In the genomic region with DNA sequence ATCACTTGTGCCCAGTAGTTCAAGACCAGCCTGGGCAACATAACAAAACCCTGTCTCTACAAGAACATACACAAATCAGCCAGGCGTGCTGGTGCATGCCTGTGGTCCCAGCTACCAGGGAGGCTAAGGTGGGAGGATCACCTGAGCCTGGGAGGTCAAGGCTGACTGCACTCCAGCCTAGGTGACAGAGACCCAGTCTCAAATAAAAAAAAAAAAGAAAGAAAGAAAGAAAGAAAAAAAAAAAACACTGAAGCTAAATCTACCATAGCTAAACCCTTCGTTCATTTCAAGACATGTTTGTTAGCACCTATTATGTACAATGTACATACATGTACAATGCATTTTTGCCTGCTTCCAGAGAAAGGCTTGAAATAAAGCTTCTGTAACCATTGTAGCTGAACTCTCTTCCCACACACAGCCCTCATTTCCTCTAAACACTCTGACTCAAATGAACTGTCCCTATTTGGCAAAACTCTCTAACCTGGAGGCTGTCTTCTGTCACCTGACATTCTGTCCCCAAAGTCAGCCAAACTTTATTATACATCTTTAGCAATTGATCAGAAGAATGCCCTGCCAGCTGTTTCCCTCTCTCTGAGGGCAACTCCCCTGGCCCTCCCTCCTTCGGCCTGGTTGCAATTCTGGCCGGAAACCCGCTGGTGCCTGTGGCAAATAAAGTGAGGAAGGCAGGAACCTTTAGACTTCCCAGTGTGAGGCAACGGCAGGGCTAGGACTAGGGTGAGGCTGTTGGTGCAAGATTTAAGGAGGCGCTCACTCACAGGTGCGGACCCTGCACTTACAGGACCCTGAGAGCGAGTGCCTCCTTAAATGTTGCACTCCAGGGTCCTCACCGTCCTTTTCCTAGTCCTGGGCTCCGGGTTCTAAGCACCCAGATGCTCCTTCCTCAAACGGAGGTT, we compare ENCODE assay signal across 8 cellular contexts. TPM values are rescaled to one million over a fixed set of nuclear protein-coding genes. Genes with fewer than 3 reads are reported as not detected.
DNase-seq lines count a peak whose midpoint lies in the region; ATAC-seq and TF ChIP-seq lines count a peak whose summit lies in the region.

No MANE protein-coding gene starts in this region.

- peak; percentile 67 for DNase-seq in activated CD4-positive, alpha-beta memory T cell treated with anti-CD3 and anti-CD28 coated beads for 36 hours
- no peak for DNase-seq in esophagus squamous epithelium (lab: John Stamatoyannopoulos, UW)
- peak; percentile 24 for DNase-seq in myocyte (ENCODE audit: low read depth)
- peak; percentile 87 for DNase-seq in transverse colon

- H3K4me1 ChIP-seq in ES-I3 (ENCODE audit: insufficient read depth, low read length) (peaks cover 7% of the 10 kb centered on the region), HUES6 (ENCODE audit: control insufficient read depth, insufficient read depth, low read length) (peaks cover 6% of the 10 kb centered on the region; the same call in 1 of the 2 replicates), esophagus squamous epithelium (peaks cover 11 to 72% (median 26%) of the 10 kb centered on the region in 3 donors), transverse colon (peaks cover 4 to 59% (median 37%) of the 10 kb centered on the region in 4 donors)

- POLR2A ChIA-PET in activated CD4-positive, alpha-beta memory T cell treated with anti-CD3 and anti-CD28 coated beads for 36 hours (lab: Charles Lee), result interaction anchor here (0.7 to 2.3 kb wide), 8 partner anchors 9 to 294 kb away, joined by 3 to 7 read pairs (median 4); partner anchors contain the start of genes IRGQ, PHLDB3 and ZNF576

- H3K27me3 ChIP-seq in HUES6 (ENCODE audit: control insufficient read depth, insufficient read depth, low read length) (peaks cover 19% of the 10 kb centered on the region), esophagus squamous epithelium (no peaks in the 10 kb centered on the region), transverse colon (no peaks in the 10 kb centered on the region)

- CTCF ChIA-PET in activated CD4-positive, alpha-beta memory T cell treated with anti-CD3 and anti-CD28 coated beads for 36 hours (lab: Charles Lee), result interaction anchor here (1.4 to 11.4 kb wide), 7 partner anchors 11 to 93 kb away, joined by 3 to 320 read pairs (median 6); partner anchors contain the start of genes IRGQ, PHLDB3 and ZNF576

- 6 to 7% methylated on average over 9 to 12 of the region's 12 CpGs for WGBS in esophagus squamous epithelium, 2 donors
- WGBS in transverse colon (ENCODE audit: low coverage in 1 of 2), 2 donors, result 3 to 16% methylated on average over 5 to 12 of the region's 12 CpGs

- TF ChIP-seq CTCF in esophagus squamous epithelium (IDR thresholded peaks at IDR 0.05), result peak in 1 of 6 experiments; percentile 6
- no peak for TF ChIP-seq CTCF in transverse colon (IDR thresholded peaks at IDR 0.05)

- H3K27ac ChIP-seq in HUES6 (ENCODE audit: low read depth, low read length) (no peak overlapping the region), esophagus squamous epithelium (peak overlapping the region; percentile 83 to 98 (median 92)), transverse colon (peak overlapping the region; percentile 92 to 97 (median 95))

- ATAC-seq in HG03442 (IDR thresholded peaks at IDR 0.05; ENCODE audit: unreplicated experiment) (no peak), GM21619 (IDR thresholded peaks at IDR 0.05; ENCODE audit: unreplicated experiment) (no peak)

- H3K27me3 Mint-ChIP-seq in activated CD4-positive, alpha-beta memory T cell treated with anti-CD3 and anti-CD28 coated beads for 36 hours, result no peaks in the 10 kb centered on the region

- TF ChIP-seq EP300 in transverse colon (IDR thresholded peaks at IDR 0.05; ENCODE audit: low read depth), result no peak

- H3K27ac Mint-ChIP-seq in activated CD4-positive, alpha-beta memory T cell treated with anti-CD3 and anti-CD28 coated beads for 36 hours, result peak overlapping the region; percentile 98

- H3K36me3 Mint-ChIP-seq in activated CD4-positive, alpha-beta memory T cell treated with anti-CD3 and anti-CD28 coated beads for 36 hours, result peaks cover 10% of the 10 kb centered on the region

- in situ Hi-C loops in transverse colon (cut with MboI; ENCODE audit: low pct_ligation_motif_present in 1 of 4, low pct_unique_long_range_greater_than_20kb in 1 of 4, low sequenced_read_pairs in 3 of 4), result loop anchor here in 3 of 4 donors (5.0 kb wide), 1 partner anchor 78 kb away; no protein-coding TSS in a partner anchor

- H3K9me3 Mint-ChIP-seq in activated CD4-positive, alpha-beta memory T cell treated with anti-CD3 and anti-CD28 coated beads for 36 hours, result no peaks in the 10 kb centered on the region

- H3K9ac ChIP-seq in ES-I3 (ENCODE audit: low read depth, low read length), result peak overlapping the region; percentile 62; the same call in 1 of the 2 replicates
- no peak overlapping the region for H3K9ac ChIP-seq in HUES6 (ENCODE audit: low read length)

- H3K36me3 ChIP-seq in ES-I3 (ENCODE audit: insufficient read depth, low read length) (no peaks in the 10 kb centered on the region), HUES6 (ENCODE audit: control insufficient read depth, insufficient read depth, low read length) (0 out of 2 replicates have a peak, but pooled peaks cover 2% of the 10 kb centered on the region), esophagus squamous epithelium (peaks cover 0 to 11% (median 0%) of the 10 kb centered on the region in 3 donors), transverse colon (no peaks in the 10 kb centered on the region)

- H3K4me3 ChIP-seq in HUES6 (ENCODE audit: low read depth, low read length), result peak overlapping the region; percentile 83
- peak overlapping the region; percentile 71 to 98 (median 82) for H3K4me3 ChIP-seq in esophagus squamous epithelium
- peak overlapping the region; percentile 61 to 99 (median 91) for H3K4me3 ChIP-seq in transverse colon

- intact Hi-C loops in activated CD4-positive, alpha-beta memory T cell treated with anti-CD3 and anti-CD28 coated beads for 36 hours (cut with micrococcal nuclease), result loop anchor here (1.0 to 5.0 kb wide), 4 partner anchors 72 to 256 kb away; partner anchors contain the start of genes IRGQ, SMG9 and ZNF576
- intact Hi-C loops in esophagus squamous epithelium (cut with DNase I), result loop anchor here (5.0 kb wide), 1 partner anchor 78 kb away; no protein-coding TSS in a partner anchor
- intact Hi-C loops in transverse colon (cut with DNase I; ENCODE audit: low total_unique reads), result no loop called here

- TF ChIP-seq POLR2A in esophagus squamous epithelium (IDR thresholded peaks at IDR 0.05), result peak in 2 of 4 donors; percentile 20 to 55
- TF ChIP-seq POLR2A in transverse colon (IDR thresholded peaks at IDR 0.05), result peak; percentile 46

- H3K4me3 Mint-ChIP-seq in activated CD4-positive, alpha-beta memory T cell treated with anti-CD3 and anti-CD28 coated beads for 36 hours, result peak overlapping the region; percentile 92

- H3K4me1 Mint-ChIP-seq in activated CD4-positive, alpha-beta memory T cell treated with anti-CD3 and anti-CD28 coated beads for 36 hours (ENCODE audit: low read depth), result peaks cover 24% of the 10 kb centered on the region

- no peaks in the 10 kb centered on the region; the same call in 1 of the 2 replicates for H3K9me3 ChIP-seq in ES-I3 (ENCODE audit: control insufficient read depth, insufficient read depth, low read length)
- H3K9me3 ChIP-seq in HUES6 (ENCODE audit: control insufficient read depth, insufficient read depth, low read depth, low read length), result no peaks in the 10 kb centered on the region
- H3K9me3 ChIP-seq in esophagus squamous epithelium, result no peaks in the 10 kb centered on the region
- no peaks in the 10 kb centered on the region for H3K9me3 ChIP-seq in transverse colon

RNA-seq across cellular contexts. Expression of gene ETHE1, which starts 1.8 kb away (rescaled TPM):
- 100 to 1,000 TPM; 104 to 112 TPM for total RNA-seq in activated CD4-positive, alpha-beta memory T cell treated with anti-CD3 and anti-CD28 coated beads for 36 hours
- total RNA-seq in esophagus squamous epithelium, result 100 to 1,000 TPM in 2 of 4 donors, 10 to 100 TPM in 2; 66.6 to 126 (median 98.5) TPM
- 17.6 and 19.8 TPM in 2 replicates for total RNA-seq in myocyte
- polyA plus RNA-seq in myocyte (2012), result 42.6 TPM
- total RNA-seq in transverse colon, result 100 to 1,000 TPM; 438 to 667 (median 458) TPM

RNA-seq across cellular contexts. Expression of gene ZNF575, which starts 7.8 kb away (rescaled TPM):
- total RNA-seq in activated CD4-positive, alpha-beta memory T cell treated with anti-CD3 and anti-CD28 coated beads for 36 hours, result 1 to 10 TPM; 3.1 to 3.7 TPM
- total RNA-seq in esophagus squamous epithelium, result not detected
- not detected in 2 replicates for total RNA-seq in myocyte
- 4.1 TPM for polyA plus RNA-seq in myocyte (2012)
- 1 to 10 TPM in 2 of 4 donors, under 1 TPM in 1, not detected in 1; 0.20 to 1.9 (median 1.8) TPM for total RNA-seq in transverse colon

RNA-seq across cellular contexts. Expression of gene PHLDB3, which starts 20.6 kb away (rescaled TPM):
- 10 to 100 TPM; 13.5 to 15.2 TPM for total RNA-seq in activated CD4-positive, alpha-beta memory T cell treated with anti-CD3 and anti-CD28 coated beads for 36 hours
- total RNA-seq in esophagus squamous epithelium (10 to 100 TPM; 45.3 to 92.8 (median 61.9) TPM), myocyte (7.8 and 15.7 TPM in 2 replicates), transverse colon (10 to 100 TPM; 10.2 to 28.7 (median 16.5) TPM)
- 5.6 TPM for polyA plus RNA-seq in myocyte (2012)

RNA-seq across cellular contexts. Expression of gene XRCC1, which starts 50.1 kb away (rescaled TPM):
- 10 to 100 TPM; 42.5 to 43.0 TPM for total RNA-seq in activated CD4-positive, alpha-beta memory T cell treated with anti-CD3 and anti-CD28 coated beads for 36 hours
- 10 to 100 TPM; 12.3 to 23.8 (median 18.6) TPM for total RNA-seq in esophagus squamous epithelium
- total RNA-seq in myocyte, result 29.2 and 32.1 TPM in 2 replicates
- 27.2 TPM for polyA plus RNA-seq in myocyte (2012)
- 100 to 1,000 TPM in 1 of 4 donors, 10 to 100 TPM in 2, 1 to 10 TPM in 1; 8.0 to 147 (median 15.8) TPM for total RNA-seq in transverse colon

RNA-seq across cellular contexts. Expression of gene PINLYP, which starts 50.4 kb away (rescaled TPM):
- total RNA-seq in activated CD4-positive, alpha-beta memory T cell treated with anti-CD3 and anti-CD28 coated beads for 36 hours, result 1 to 10 TPM; 2.2 to 3.7 TPM
- total RNA-seq in esophagus squamous epithelium, result 10 to 100 TPM in 2 of 4 donors, 1 to 10 TPM in 2; 1.9 to 23.3 (median 9.3) TPM
- 0.94 TPM in 1 of 2 replicates, not detected in the other for total RNA-seq in myocyte
- 0.45 TPM for polyA plus RNA-seq in myocyte (2012)
- total RNA-seq in transverse colon, result 1 to 10 TPM in 3 of 4 donors, not detected in 1; 1.1 to 4.0 (median 1.6) TPM
